ENCODE assay signal across 8 cellular contexts in the genomic region with DNA sequence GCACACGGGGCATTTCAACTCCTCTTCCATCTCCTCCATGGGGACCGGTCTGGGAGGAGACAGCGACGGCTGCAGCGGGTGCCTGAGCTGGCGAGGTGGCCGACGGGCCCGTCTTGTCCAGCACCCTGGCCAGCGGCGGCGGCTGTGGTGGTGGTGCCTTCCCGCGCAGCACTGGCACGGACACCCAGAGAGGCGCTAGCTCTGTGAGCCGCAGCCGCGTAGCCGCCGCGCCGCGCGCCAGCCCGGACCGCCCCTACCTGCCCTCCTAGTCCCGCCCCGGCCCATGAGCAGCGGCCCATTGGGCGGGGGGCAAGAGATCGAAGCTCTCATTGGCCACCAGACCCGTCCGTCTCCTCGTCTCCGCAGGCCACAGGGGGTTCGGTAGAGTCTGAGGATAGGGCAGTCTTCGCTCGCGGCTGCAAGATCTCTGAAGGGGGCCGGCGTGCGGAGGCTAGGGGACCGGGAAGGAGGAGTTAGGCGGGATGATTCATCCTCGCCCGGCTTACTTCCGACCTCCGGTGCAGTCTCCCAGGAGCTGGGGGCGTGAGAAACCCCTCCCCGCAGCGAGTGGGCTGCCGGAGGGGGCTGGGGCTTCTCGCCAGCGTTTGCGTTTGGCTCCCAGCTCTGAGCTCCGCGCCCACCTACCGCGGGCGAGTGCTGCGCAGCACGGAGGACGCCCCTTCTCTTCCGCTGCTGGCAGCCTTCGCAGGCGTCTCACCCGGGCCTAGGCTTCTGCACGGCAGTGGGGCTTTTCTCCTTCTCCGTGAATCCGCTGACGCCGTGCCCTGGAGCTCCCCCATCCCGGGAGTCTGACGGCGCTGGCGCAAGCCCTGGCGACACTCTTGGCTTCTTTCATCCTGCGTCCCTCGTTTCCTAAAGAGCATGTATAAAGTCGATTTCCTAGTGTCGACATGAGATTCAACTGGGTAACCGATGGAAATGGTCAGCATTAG. TPM values are rescaled to one million over a fixed set of nuclear protein-coding genes. Genes with fewer than 3 reads are reported as not detected.
DNase-seq lines count a peak whose midpoint lies in the region; ATAC-seq and TF ChIP-seq lines count a peak whose summit lies in the region.

Gene TRIM9, minus strand, starts transcription at position 205 of the 953 bp plus-strand sequence. Its CDS starts 166 bp downstream, at position 39.

- no peak for TF ChIP-seq CTCF in glutamatergic neuron (IDR thresholded peaks at IDR 0.05; ENCODE audit: partially characterized antibody, unreplicated experiment)
- no peak for TF ChIP-seq CTCF in suprapubic skin (IDR thresholded peaks at IDR 0.05)

- H3K9me3 ChIP-seq in suprapubic skin: no peaks in the 10 kb centered on the region

- no peaks in the 10 kb centered on the region for H3K36me3 Mint-ChIP-seq in activated naive CD8-positive, alpha-beta T cell
- no peaks in the 10 kb centered on the region for H3K36me3 Mint-ChIP-seq in glutamatergic neuron (ENCODE audit: unreplicated experiment)

- TF ChIP-seq EP300 in suprapubic skin (IDR thresholded peaks at IDR 0.05): no peak

- peak within 1 kb of the TSS; percentile 84 for H3K27ac Mint-ChIP-seq in activated naive CD8-positive, alpha-beta T cell
- H3K27ac Mint-ChIP-seq in glutamatergic neuron (ENCODE audit: unreplicated experiment): peak within 1 kb of the TSS; percentile 93

- H3K4me3 ChIP-seq in GM08714 (ENCODE audit: low read length) (peak within 1 kb of the TSS; percentile 63; the same call in 1 of the 2 replicates), suprapubic skin (peak within 1 kb of the TSS; percentile 71)

- H3K36me3 ChIP-seq in suprapubic skin: no peaks in the 10 kb centered on the region

- DNase-seq in NCI-H1092 (lab: John Stamatoyannopoulos, UW): peak; percentile 100
- peak; percentile 9 for DNase-seq in SKM-1 (lab: John Stamatoyannopoulos, UW; ENCODE audit: unreplicated experiment)
- peak; percentile 98 for DNase-seq in glutamatergic neuron
- peak; percentile 98 for DNase-seq in occipital lobe (lab: John Stamatoyannopoulos, UW)
- DNase-seq in suprapubic skin (ENCODE audit: low spot score in 2 of 2): peak; percentile 93 to 94

- H3K4me1 Mint-ChIP-seq in activated naive CD8-positive, alpha-beta T cell (ENCODE audit: low read depth): peaks cover 18% of the 10 kb centered on the region
- H3K4me1 Mint-ChIP-seq in glutamatergic neuron (ENCODE audit: low read depth, unreplicated experiment): peaks cover 12% of the 10 kb centered on the region

- peak within 1 kb of the TSS; percentile 75 for H3K27ac ChIP-seq in suprapubic skin

- H3K9me3 Mint-ChIP-seq in activated naive CD8-positive, alpha-beta T cell (ENCODE audit: low read depth): no peaks in the 10 kb centered on the region
- H3K9me3 Mint-ChIP-seq in glutamatergic neuron (ENCODE audit: unreplicated experiment): peaks cover 3% of the 10 kb centered on the region

- TF ChIP-seq POLR2A in suprapubic skin (IDR thresholded peaks at IDR 0.05): no peak

- peaks cover 2% of the 10 kb centered on the region for H3K27me3 Mint-ChIP-seq in activated naive CD8-positive, alpha-beta T cell
- H3K27me3 Mint-ChIP-seq in glutamatergic neuron (ENCODE audit: unreplicated experiment): peaks cover 14% of the 10 kb centered on the region

- H3K4me3 Mint-ChIP-seq in activated naive CD8-positive, alpha-beta T cell: peak within 1 kb of the TSS; percentile 89
- H3K4me3 Mint-ChIP-seq in glutamatergic neuron (ENCODE audit: unreplicated experiment): peak within 1 kb of the TSS; percentile 90

- WGBS in suprapubic skin: 0% methylated on average over 3 of the region's 83 CpGs

- peak; percentile 99 for ATAC-seq in HG02623 (IDR thresholded peaks at IDR 0.05; ENCODE audit: unreplicated experiment)

- H3K4me1 ChIP-seq in suprapubic skin: peaks cover 26% of the 10 kb centered on the region

- H3K27me3 ChIP-seq in suprapubic skin: peaks cover 17% of the 10 kb centered on the region

RNA-seq across cellular contexts. Expression of gene TRIM9, which starts in this region (rescaled TPM):
- 11.9 TPM for total RNA-seq in glutamatergic neuron (ENCODE audit: unreplicated experiment)
- total RNA-seq in occipital lobe: 40.2 TPM
- total RNA-seq in suprapubic skin: 1 to 10 TPM in 3 of 4 donors, under 1 TPM in 1; 0.45 to 5.0 (median 1.8) TPM

Comparison
In these comparisons a context has a peak if more than half of its experiments do, and no peak if none do; other contexts are left out.
1. Peak in every context shown above with its lines: DNase-seq, ATAC-seq, H3K4me3 ChIP-seq and H3K27ac ChIP-seq.
2. DNase-seq: peak in every context shown above with its lines; median percentile 100 in NCI-H1092; 98 in glutamatergic neuron; 98 in occipital lobe; 94 in suprapubic skin; 9 in SKM-1.